In the genomic region with DNA sequence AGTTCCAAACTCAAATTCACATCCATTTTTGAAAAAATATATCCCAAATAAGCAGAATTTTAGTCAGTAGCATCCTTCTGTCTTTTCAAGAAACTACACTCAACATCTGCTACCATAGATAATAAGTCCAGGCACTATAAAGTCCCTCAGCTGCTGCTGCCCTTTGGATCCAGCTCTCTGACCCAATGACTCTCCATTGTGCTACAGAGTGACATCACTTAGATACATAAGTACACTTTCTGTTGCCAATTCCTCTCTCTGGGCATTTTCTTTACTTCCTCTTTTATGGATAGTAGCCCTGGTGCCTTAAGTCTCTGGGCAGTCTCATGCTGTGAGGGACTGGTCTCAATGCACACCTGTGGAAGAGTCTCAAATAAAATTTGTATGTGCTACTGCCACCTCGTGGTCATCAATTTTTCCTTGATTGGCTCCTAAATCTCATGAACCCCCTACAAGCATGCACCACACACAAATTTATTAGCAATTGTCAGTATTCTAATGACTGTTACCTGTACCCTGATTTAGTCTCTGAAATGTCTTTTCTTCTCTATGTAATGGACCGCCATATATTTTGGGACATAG, we compare ENCODE assay signal across 8 cellular contexts.
DNase-seq lines count a peak whose midpoint lies in the region; ATAC-seq and TF ChIP-seq lines count a peak whose summit lies in the region.

No MANE protein-coding gene starts in this region.

- DNase-seq in AG04450 (ENCODE audit: low read depth, low spot score) (no peak), NCI-H69 (lab: John Stamatoyannopoulos, UW) (peak; percentile 72), fibroblast of pulmonary artery (ENCODE audit: low read depth) (peak; percentile 51), NCI-H345 treated with DMSO at 0.1 percent for 48 hours (lab: John Stamatoyannopoulos, UW; ENCODE audit: unreplicated experiment) (no peak), activated gamma-delta T cell (lab: John Stamatoyannopoulos, UW) (no peak), putamen (ENCODE audit: low spot score) (no peak)

- POLR2A ChIA-PET in AG04450 (lab: Yijun Ruan, JAX): no interaction called here

- ATAC-seq in GM18505 (IDR thresholded peaks at IDR 0.05; ENCODE audit: unreplicated experiment): peak; percentile 90
- ATAC-seq in HG02884 (IDR thresholded peaks at IDR 0.05; ENCODE audit: unreplicated experiment): peak; percentile 88

- H3K9me3 ChIP-seq in AG04450 (ENCODE audit: control insufficient read depth, insufficient read depth, low read length): no peaks in the 10 kb centered on the region

- no peak overlapping the region for H3K4me3 ChIP-seq in AG04450 (ENCODE audit: low read depth, low read length)
- no peak overlapping the region for H3K4me3 ChIP-seq in fibroblast of pulmonary artery (replicated peaks; ENCODE audit: low read depth, low read length)

- CTCF ChIA-PET in AG04450 (lab: Charles Lee): interaction anchor here (0.5 to 2.4 kb wide), 9 partner anchors 9 to 1089 kb away, joined by 3 to 8 read pairs (median 3); no protein-coding TSS in a partner anchor

- no peak for TF ChIP-seq POLR2A in GM18505 (IDR thresholded peaks at IDR 0.05; ENCODE audit: borderline replicate concordance, extremely low read depth, insufficient read depth, insufficient read length)

- TF ChIP-seq CTCF in AG04450 (IDR thresholded peaks at IDR 0.05; ENCODE audit: low read depth, low read length): peak; percentile 43
- peak; percentile 41 for TF ChIP-seq CTCF in fibroblast of pulmonary artery (IDR thresholded peaks at IDR 0.05; ENCODE audit: low read length, missing control alignments)

- no peaks in the 10 kb centered on the region for H3K27me3 ChIP-seq in AG04450 (ENCODE audit: control insufficient read depth, insufficient read depth, low read length)

- H3K27ac ChIP-seq in AG04450 (ENCODE audit: low read depth, low read length): no peak overlapping the region

Comparison
In these comparisons a context has a peak if more than half of its experiments do, and no peak if none do; other contexts are left out.
1. DNase-seq: peak in NCI-H69 (single experiment) and fibroblast of pulmonary artery (single experiment); none in AG04450 (single experiment), NCI-H345 treated with DMSO at 0.1 percent for 48 hours (single experiment), activated gamma-delta T cell (single experiment) and putamen (single experiment).